1 cellular context compared by ENCODE assay signal in the genomic region with DNA sequence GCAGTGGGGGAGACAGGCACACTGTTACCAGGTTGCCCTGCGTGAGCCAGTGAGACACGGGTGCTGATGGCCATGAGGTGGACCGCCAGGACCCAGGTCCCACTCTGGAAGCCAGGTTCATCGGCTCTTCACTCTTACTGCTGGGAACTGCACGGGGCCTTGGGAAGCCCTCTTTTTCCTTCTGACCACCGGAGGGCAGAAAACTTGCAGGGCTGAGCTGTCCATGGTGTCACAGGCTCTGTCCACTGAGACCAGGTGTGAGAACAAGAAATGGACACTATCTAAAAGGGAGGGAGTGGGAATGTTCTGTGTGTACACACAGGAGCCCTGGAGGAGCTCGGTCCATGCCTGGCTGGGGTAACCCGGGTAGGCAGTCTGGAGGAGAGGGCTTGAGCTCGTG.
TF ChIP-seq lines count a peak whose summit lies in the region.

No MANE protein-coding gene starts in this region.

TF ChIP-seq in IMR-90, 13 proteins besides CTCF, POLR2A, EP300 and RAD21:
- TF ChIP-seq CHD1 (IDR thresholded peaks at IDR 0.05; ENCODE audit: low read depth, low read length) (no peak), MXI1 (IDR thresholded peaks at IDR 0.05; ENCODE audit: borderline replicate concordance, low read depth, low read length) (no peak)
- TF ChIP-seq, protein P1, sequence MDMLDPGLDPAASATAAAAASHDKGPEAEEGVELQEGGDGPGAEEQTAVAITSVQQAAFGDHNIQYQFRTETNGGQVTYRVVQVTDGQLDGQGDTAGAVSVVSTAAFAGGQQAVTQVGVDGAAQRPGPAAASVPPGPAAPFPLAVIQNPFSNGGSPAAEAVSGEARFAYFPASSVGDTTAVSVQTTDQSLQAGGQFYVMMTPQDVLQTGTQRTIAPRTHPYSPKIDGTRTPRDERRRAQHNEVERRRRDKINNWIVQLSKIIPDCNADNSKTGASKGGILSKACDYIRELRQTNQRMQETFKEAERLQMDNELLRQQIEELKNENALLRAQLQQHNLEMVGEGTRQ (IDR thresholded peaks at IDR 0.05; ENCODE audit: low read depth, low read length), result no peak
TF ChIP-seq in IMR-90: peak in this region for 0.
